ENCODE assay signal across 35 cellular contexts in the genomic region with DNA sequence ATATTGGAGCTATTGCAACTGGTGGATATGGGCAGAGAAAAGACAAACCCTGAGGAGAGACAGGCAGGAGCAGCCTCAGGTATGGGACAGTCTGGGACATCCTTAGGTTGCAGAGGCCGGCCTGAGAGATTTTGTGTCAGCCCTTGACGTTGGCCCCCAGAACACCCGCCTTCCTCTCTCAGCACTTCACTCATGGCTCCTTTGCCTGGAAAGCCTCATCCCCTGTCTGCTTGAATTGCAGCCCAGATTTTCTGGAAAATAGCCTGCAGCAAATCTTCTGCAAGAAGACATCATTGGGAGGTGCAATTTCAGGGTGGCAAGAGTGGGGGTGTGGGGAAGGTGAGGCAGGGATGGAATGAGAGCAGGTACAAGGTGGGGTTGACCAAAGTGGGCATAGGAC.
"Had no signal": no experiment of that assay in that cellular context is flagged by ENCODE, and none has a peak within 500 bp of the region (broad histone marks: within the 10 kb centered on the region; RNA-seq: fewer than 3 reads in every experiment).

No MANE protein-coding gene starts in this region.

- DNase-seq: Karpas-422, Kasumi-1, MG63, MM.1S, MV-4-11, NCI-H1048, NCI-H1092, NCI-H1092 treated with DMSO at 0.1 percent for 48 hours, NCI-H1105, NCI-H1105 treated with DMSO at 0.1 percent for 48 hours, NCI-H1417, NCI-H1417 treated with DMSO at 0.1 percent for 48 hours, NCI-H1436, NCI-H1436 treated with DMSO at 0.1 percent for 48 hours, NCI-H146, NCI-H1694, NCI-H1694 treated with DMSO at 0.1 percent for 48 hours, NCI-H187, NCI-H187 treated with DMSO at 0.1 percent for 48 hours, NCI-H1930, NCI-H2029, NCI-H2029 treated with DMSO at 0.1 percent for 48 hours, NCI-H2081, NCI-H2081 treated with DMSO at 0.1 percent for 48 hours, NCI-H2107, NCI-H2171, NCI-H2171 treated with DMSO at 0.1 percent for 48 hours, NCI-H2227 treated with DMSO at 0.1 percent for 48 hours, NCI-H226, NCI-H345, NCI-H446, NCI-H446 treated with DMSO at 0.1 percent for 48 hours, NCI-H510A, NCI-H510A treated with DMSO at 0.1 percent for 48 hours, NCI-H524 had no signal

- H3K27me3 ChIP-seq: MG63 had no signal

- H3K36me3 ChIP-seq: MG63 had no signal

- H3K4me3 ChIP-seq: MG63 had no signal

- H3K9me3 ChIP-seq: MG63 had no signal
